ENCODE assay signal across 8 cellular contexts in genomic region chr20:3901028-3901746, GRCh38. TPM values are rescaled to one million over a fixed set of nuclear protein-coding genes. Genes with fewer than 3 reads are reported as not detected.
DNase-seq lines count a peak whose midpoint lies in the region; ATAC-seq and TF ChIP-seq lines count a peak whose summit lies in the region.

No MANE protein-coding gene starts in this region.

- no peaks in the 10 kb centered on the region for H3K36me3 ChIP-seq in CD8-positive, alpha-beta T cell (ENCODE audit: insufficient read depth, low read length)
- H3K36me3 ChIP-seq in OCI-LY3 (replicated peaks; ENCODE audit: low read depth, low read length) (peaks cover 31% of the 10 kb centered on the region), osteoblast (ENCODE audit: insufficient read depth, low read length) (peaks cover 5% of the 10 kb centered on the region)

- H3K27ac ChIP-seq in CD8-positive, alpha-beta T cell (ENCODE audit: low read depth, low read length): no peak overlapping the region
- H3K27ac ChIP-seq in OCI-LY3 (ENCODE audit: low read length) (peak overlapping the region; percentile 70), osteoblast (ENCODE audit: low read depth, low read length) (peak overlapping the region; percentile 64)

- H3K9me3 ChIP-seq in CD8-positive, alpha-beta T cell (ENCODE audit: low read length): no peaks in the 10 kb centered on the region
- H3K9me3 ChIP-seq in OCI-LY3 (ENCODE audit: insufficient read depth, low read length): no peaks in the 10 kb centered on the region
- no peaks in the 10 kb centered on the region for H3K9me3 ChIP-seq in osteoblast (ENCODE audit: low read depth, low read length)

- peaks cover 75% of the 10 kb centered on the region for H3K4me1 Mint-ChIP-seq in CD8-positive, alpha-beta T cell (ENCODE audit: low read depth)
- peaks cover 69% of the 10 kb centered on the region for H3K4me1 Mint-ChIP-seq in chondrocyte (ENCODE audit: low read depth)

- CTCF ChIA-PET in CD8-positive, alpha-beta T cell (lab: Charles Lee): no interaction called here

- H4K20me1 ChIP-seq in OCI-LY3 (ENCODE audit: insufficient read depth, low read length) (peaks cover 95% of the 10 kb centered on the region), osteoblast (ENCODE audit: insufficient read depth, low read length) (peaks cover 80% of the 10 kb centered on the region)

- peaks cover 62% of the 10 kb centered on the region for H3K4me1 ChIP-seq in CD8-positive, alpha-beta T cell (ENCODE audit: insufficient read depth, low read length)
- H3K4me1 ChIP-seq in OCI-LY3 (ENCODE audit: low read length) (peaks cover 41% of the 10 kb centered on the region), osteoblast (ENCODE audit: insufficient read depth, low read length) (peaks cover 47% of the 10 kb centered on the region)

- H3K4me2 ChIP-seq in OCI-LY3 (ENCODE audit: low read length) (peak overlapping the region; percentile 54), osteoblast (ENCODE audit: insufficient read depth, low read length) (peak overlapping the region; percentile 68)

- intact Hi-C loops in CD8-positive, alpha-beta T cell (cut with DNase I, micrococcal nuclease): loop anchor here in 1 of 2 experiments (10.0 kb wide), 1 partner anchor 54 kb away; no protein-coding TSS in a partner anchor

- POLR2A ChIA-PET in CD8-positive, alpha-beta T cell (lab: Charles Lee): interaction anchor here (2.0 kb wide), 1 partner anchor 9 kb away, joined by 6 read pairs; no protein-coding TSS in a partner anchor

- DNase-seq in CD8-positive, alpha-beta T cell: no peak
- DNase-seq in chondrocyte (ENCODE audit: low spot score) (no peak), osteoblast (ENCODE audit: insufficient read length, low spot score, missing footprints) (peak; percentile 59), T-helper 9 cell (no peak), UCSD-AML1 (lab: John Stamatoyannopoulos, UW; ENCODE audit: unreplicated experiment) (no peak), mucosa of gallbladder (ENCODE audit: low spot score) (no peak)

- H3K27ac Mint-ChIP-seq in CD8-positive, alpha-beta T cell: peak overlapping the region; percentile 10
- H3K27ac Mint-ChIP-seq in chondrocyte (ENCODE audit: unreplicated experiment): peak overlapping the region; percentile 53

- H3K9me3 Mint-ChIP-seq in CD8-positive, alpha-beta T cell: no peaks in the 10 kb centered on the region
- no peaks in the 10 kb centered on the region for H3K9me3 Mint-ChIP-seq in chondrocyte (ENCODE audit: low read depth)

- no peaks in the 10 kb centered on the region for H3K27me3 ChIP-seq in CD8-positive, alpha-beta T cell (ENCODE audit: insufficient read depth, low read length)
- H3K27me3 ChIP-seq in OCI-LY3 (ENCODE audit: low read depth, low read length) (no peaks in the 10 kb centered on the region), osteoblast (ENCODE audit: insufficient read depth, low read length) (no peaks in the 10 kb centered on the region)

- peaks cover 100% of the 10 kb centered on the region for H3K79me2 ChIP-seq in OCI-LY3 (ENCODE audit: low read length)
- H3K79me2 ChIP-seq in osteoblast (ENCODE audit: insufficient read depth, low read length): peaks cover 99% of the 10 kb centered on the region

- no peak overlapping the region for H2AFZ ChIP-seq in OCI-LY3 (ENCODE audit: low read depth, low read length)
- no peak overlapping the region for H2AFZ ChIP-seq in osteoblast (ENCODE audit: low read length)

- H3K4me3 ChIP-seq in CD8-positive, alpha-beta T cell (ENCODE audit: low read depth, low read length): no peak overlapping the region
- peak overlapping the region; percentile 4 for H3K4me3 ChIP-seq in OCI-LY3 (ENCODE audit: low read length)
- peak overlapping the region; percentile 45 for H3K4me3 ChIP-seq in osteoblast (ENCODE audit: insufficient read depth, low read length)

- peaks cover 7% of the 10 kb centered on the region for H3K36me3 Mint-ChIP-seq in CD8-positive, alpha-beta T cell
- no peaks in the 10 kb centered on the region for H3K36me3 Mint-ChIP-seq in chondrocyte (ENCODE audit: low read depth)

- H3K9ac ChIP-seq in OCI-LY3 (ENCODE audit: low read length): peak overlapping the region; percentile 13

- H3K4me3 Mint-ChIP-seq in CD8-positive, alpha-beta T cell: peak overlapping the region; percentile 30
- H3K4me3 Mint-ChIP-seq in chondrocyte (ENCODE audit: unreplicated experiment): no peak overlapping the region

- H3K27me3 Mint-ChIP-seq in CD8-positive, alpha-beta T cell (ENCODE audit: low read depth): no peaks in the 10 kb centered on the region
- no peaks in the 10 kb centered on the region for H3K27me3 Mint-ChIP-seq in chondrocyte (ENCODE audit: low read depth)

- TF ChIP-seq CTCF in CD8-positive, alpha-beta T cell (IDR thresholded peaks at IDR 0.05): no peak
- TF ChIP-seq CTCF in OCI-LY3 (IDR thresholded peaks at IDR 0.05; ENCODE audit: low read depth, low read length) (no peak), chondrocyte (IDR thresholded peaks at IDR 0.05) (no peak), osteoblast (IDR thresholded peaks at IDR 0.05; ENCODE audit: extremely low read depth, low read depth, low read length) (no peak)

- ATAC-seq in CD8-positive, alpha-beta T cell: no peak
- ATAC-seq in HG03469 (IDR thresholded peaks at IDR 0.05; ENCODE audit: unreplicated experiment): no peak

RNA-seq across cellular contexts. Expression of gene PANK2, which starts 12.0 kb away (rescaled TPM):
- 10 to 100 TPM; 44.2 to 53.5 TPM for total RNA-seq in CD8-positive, alpha-beta T cell
- total RNA-seq in chondrocyte (38.2 to 45.3 TPM (median 39.7 TPM) in 3 replicates), osteoblast (57.2 and 60.4 TPM in 2 replicates), mucosa of gallbladder (32.5 TPM)

RNA-seq across cellular contexts. Expression of gene MAVS, which starts 54.6 kb away (rescaled TPM):
- total RNA-seq in CD8-positive, alpha-beta T cell: 10 to 100 TPM in 1 of 2 experiments, 1 to 10 TPM in 1; 10.0 to 10.5 TPM
- 37.9 to 41.6 TPM (median 38.8 TPM) in 3 replicates for total RNA-seq in chondrocyte
- 32.1 and 32.2 TPM in 2 replicates for total RNA-seq in osteoblast
- 44.9 TPM for total RNA-seq in mucosa of gallbladder
